8 cellular contexts compared by ENCODE assay signal in genomic region chr20:45946149-45946970, GRCh38. TPM values are rescaled to one million over a fixed set of nuclear protein-coding genes. Genes with fewer than 3 reads are reported as not detected.
DNase-seq lines count a peak whose midpoint lies in the region; ATAC-seq and TF ChIP-seq lines count a peak whose summit lies in the region.

No MANE protein-coding gene starts in this region.

- peak overlapping the region; percentile 71 to 84 (median 80) for H3K27ac ChIP-seq in body of pancreas

- no peaks in the 10 kb centered on the region for H3K9me3 ChIP-seq in body of pancreas

- peaks cover 6 to 26% of the 10 kb centered on the region in 2 donors for H3K36me3 ChIP-seq in body of pancreas (replicated peaks in 1 of 2; ENCODE audit: insufficient read depth in 1 of 2, low read depth in 2 of 2)

- H3K4me1 ChIP-seq in body of pancreas: peaks cover 34% of the 10 kb centered on the region

- in situ Hi-C loops in G401 (cut with HindIII; ENCODE audit: low sequenced_read_pairs): no loop called here

- TF ChIP-seq POLR2A in NB4 (IDR thresholded peaks at IDR 0.05; ENCODE audit: extremely low read depth, insufficient read length): peak; percentile 7
- TF ChIP-seq POLR2A in body of pancreas (IDR thresholded peaks at IDR 0.05): peak in 1 of 3 donors; percentile 24

- no peaks in the 10 kb centered on the region for H3K27me3 ChIP-seq in body of pancreas

- no peak for TF ChIP-seq CTCF in AG10803 (conservative IDR thresholded peaks at IDR 0.05; ENCODE audit: low read length)
- no peak for TF ChIP-seq CTCF in NB4 (IDR thresholded peaks at IDR 0.05; ENCODE audit: low read depth, low read length)
- TF ChIP-seq CTCF in body of pancreas (IDR thresholded peaks at IDR 0.05): no peak

- ATAC-seq in body of pancreas (peak; percentile 86), HG02885 (IDR thresholded peaks at IDR 0.05; ENCODE audit: poor library complexity, unreplicated experiment) (no peak)

- H3K4me3 ChIP-seq in AG10803 (ENCODE audit: low read length) (no peak overlapping the region), NB4 (ENCODE audit: low read depth, low read length) (peak overlapping the region; percentile 42), body of pancreas (no peak overlapping the region)

- DNase-seq in AG10803 (ENCODE audit: low read depth) (peak; percentile 71), NB4 (ENCODE audit: low read depth) (peak; percentile 96), body of pancreas (peak; percentile 75 to 95 (median 90)), myocyte (ENCODE audit: low read depth) (peak; percentile 90), NCI-H2081 treated with DMSO at 0.1 percent for 48 hours (lab: John Stamatoyannopoulos, UW) (no peak), NCI-H2029 treated with DMSO at 0.1 percent for 48 hours (lab: John Stamatoyannopoulos, UW) (no peak), G401 (ENCODE audit: low spot score) (no peak)

- WGBS in body of pancreas, 2 donors: 60 to 64% methylated on average over 20 of the region's 20 CpGs

- intact Hi-C loops in body of pancreas (cut with DNase I): no loop called here

RNA-seq across cellular contexts. Expression of gene PCIF1, which starts 11.9 kb away (rescaled TPM):
- 10 to 100 TPM; 20.2 to 28.7 TPM for total RNA-seq in body of pancreas
- total RNA-seq in myocyte: 15.7 and 16.0 TPM in 2 replicates
- polyA plus RNA-seq in myocyte (2012): 26.3 TPM
- 11.6 and 17.7 TPM in 2 replicates for total RNA-seq in G401 (2014; rRNA removed; shearing (Covaris generic))

RNA-seq across cellular contexts. Expression of gene ZNF335, which starts 25.6 kb away (rescaled TPM):
- total RNA-seq in body of pancreas: 10 to 100 TPM; 21.8 to 41.9 TPM
- total RNA-seq in myocyte: 14.7 and 15.2 TPM in 2 replicates
- polyA plus RNA-seq in myocyte (2012): 10.3 TPM
- 7.2 and 11.1 TPM in 2 replicates for total RNA-seq in G401 (2014; rRNA removed; shearing (Covaris generic))

RNA-seq across cellular contexts. Expression of gene PLTP, which starts 34.4 kb away (rescaled TPM):
- total RNA-seq in body of pancreas (100 to 1,000 TPM; 109 to 198 TPM), myocyte (12.9 and 14.2 TPM in 2 replicates)
- 14.9 TPM for polyA plus RNA-seq in myocyte (2012)
- total RNA-seq in G401 (2014; rRNA removed; shearing (Covaris generic)): 129 and 156 TPM in 2 replicates

RNA-seq across cellular contexts. Expression of gene CTSA, which starts 55.2 kb away (rescaled TPM):
- total RNA-seq in body of pancreas: 10 to 100 TPM; 41.0 to 43.8 TPM
- total RNA-seq in myocyte: 218 and 227 TPM in 2 replicates
- 251 TPM for polyA plus RNA-seq in myocyte (2012)
- total RNA-seq in G401 (2014; rRNA removed; shearing (Covaris generic)): 20.7 and 28.9 TPM in 2 replicates

RNA-seq across cellular contexts. Expression of gene NEURL2, which starts 55.4 kb away (rescaled TPM):
- total RNA-seq in body of pancreas (1 to 10 TPM; 3.3 to 5.2 TPM), myocyte (34.3 and 35.1 TPM in 2 replicates)
- polyA plus RNA-seq in myocyte (2012): 10.3 TPM
- total RNA-seq in G401 (2014; rRNA removed; shearing (Covaris generic)): 6.6 and 7.0 TPM in 2 replicates

Comparison
In these comparisons a context has a peak if more than half of its experiments do, and no peak if none do; other contexts are left out.
1. DNase-seq: peak in AG10803 (single experiment), NB4 (single experiment), body of pancreas (4 of 4) and myocyte (single experiment); none in NCI-H2081 treated with DMSO at 0.1 percent for 48 hours (single experiment), NCI-H2029 treated with DMSO at 0.1 percent for 48 hours (single experiment) and G401 (single experiment).